ENCODE assay signal across 9 cellular contexts in the genomic region with DNA sequence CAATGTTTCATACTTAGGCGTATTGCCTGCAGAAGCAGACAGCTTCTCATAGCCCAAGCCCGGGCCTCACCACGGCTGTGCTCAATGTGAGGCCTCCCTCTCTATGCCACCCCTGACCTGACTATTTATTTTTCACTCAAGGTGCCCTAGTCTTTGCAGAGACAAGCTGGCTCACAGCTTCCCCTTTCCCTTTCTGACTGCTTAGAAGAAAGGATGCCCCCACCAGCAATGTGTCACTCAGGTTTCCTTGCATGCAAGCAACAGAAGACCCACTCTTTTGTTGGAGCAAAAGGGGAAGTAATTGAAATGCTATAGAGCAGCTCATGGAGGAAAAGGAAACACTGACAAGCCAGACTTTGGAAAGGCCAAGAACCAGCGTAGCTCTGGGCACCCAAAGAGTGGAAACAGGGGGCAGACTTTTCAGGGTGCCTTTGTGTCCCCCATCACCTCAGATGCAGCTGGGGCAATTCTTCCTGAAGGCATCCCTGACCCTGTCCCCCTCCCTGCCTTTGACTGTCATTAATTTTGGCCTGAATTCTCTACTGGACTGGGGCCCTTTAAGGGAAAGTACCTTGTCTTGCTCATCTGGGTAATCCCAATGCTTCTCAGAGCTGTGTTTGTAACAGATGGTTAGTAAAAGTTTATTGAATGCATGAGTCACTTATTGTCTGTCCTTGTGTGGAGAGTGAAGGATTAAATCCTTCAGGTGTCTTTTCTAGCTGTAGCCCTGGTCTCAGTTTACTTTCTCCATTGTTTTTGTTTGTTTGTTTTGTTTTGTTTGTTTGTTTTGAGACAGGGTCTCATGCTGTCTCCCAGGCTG. TPM values are rescaled to one million over a fixed set of nuclear protein-coding genes. Genes with fewer than 3 reads are reported as not detected.
A peak's percentile ranks its signal among the peaks of the same experiment; 100 is the strongest.
DNase-seq lines count a peak whose midpoint lies in the region; ATAC-seq and TF ChIP-seq lines count a peak whose summit lies in the region.
"Had no signal": no experiment of that assay in that cellular context is flagged by ENCODE, and none has a peak within 500 bp of the region (broad histone marks: within the 10 kb centered on the region; RNA-seq: fewer than 3 reads in every experiment).

No MANE protein-coding gene starts in this region.

- 91 to 100% methylated on average over 3 to 4 of the region's 4 CpGs for WGBS in endodermal cell (ENCODE audit: insufficient coverage in 1 of 2, insufficient read length in 1 of 2), 2 experiments

- no peaks in the 10 kb centered on the region for H3K79me2 ChIP-seq in OCI-LY3 (ENCODE audit: low read length)

- H3K4me1 ChIP-seq in OCI-LY3 (ENCODE audit: low read length) (peaks cover 26% of the 10 kb centered on the region), endodermal cell (ENCODE audit: control insufficient read depth, insufficient read depth, low read length) (peaks cover 6% of the 10 kb centered on the region)

- intact Hi-C loops in activated CD4-positive, alpha-beta T cell treated with anti-CD3 and anti-CD28 coated beads for 36 hours (cut with DNase I, micrococcal nuclease) = no loop called here

- H3K4me3 ChIP-seq in OCI-LY3 (ENCODE audit: low read length) = peak overlapping the region; percentile 70
- H3K4me3 ChIP-seq in endodermal cell (ENCODE audit: low read length) = no peak overlapping the region

- H3K4me1 Mint-ChIP-seq in activated CD4-positive, alpha-beta T cell treated with anti-CD3 and anti-CD28 coated beads for 36 hours = peaks cover 6% of the 10 kb centered on the region
- H3K4me1 Mint-ChIP-seq in glutamatergic neuron (ENCODE audit: low read depth, unreplicated experiment) = peaks cover 10% of the 10 kb centered on the region
- peaks cover 21% of the 10 kb centered on the region for H3K4me1 Mint-ChIP-seq in endodermal cell

- DNase-seq in activated CD4-positive, alpha-beta T cell treated with anti-CD3 and anti-CD28 coated beads for 36 hours = no peak
- DNase-seq in activated CD4-positive, alpha-beta T cell treated with anti-CD3 and anti-CD28 coated beads for 4 hours = no peak
- DNase-seq in iris pigment epithelial cell (ENCODE audit: low read depth) = peak; percentile 85
- no peak for DNase-seq in glutamatergic neuron
- DNase-seq in NCI-H1930 (lab: John Stamatoyannopoulos, UW) = no peak
- DNase-seq in endodermal cell = no peak

- H3K27ac ChIP-seq in OCI-LY3 (ENCODE audit: low read length) (peak overlapping the region; percentile 94), endodermal cell (ENCODE audit: low read depth, low read length) (no peak overlapping the region)
- H3K27ac ChIP-seq: neutrophil had no signal

- peak overlapping the region; percentile 97 for H3K4me2 ChIP-seq in OCI-LY3 (ENCODE audit: low read length)

- H3K36me3 Mint-ChIP-seq in activated CD4-positive, alpha-beta T cell treated with anti-CD3 and anti-CD28 coated beads for 36 hours (ENCODE audit: low read depth) = no peaks in the 10 kb centered on the region
- no peaks in the 10 kb centered on the region for H3K36me3 Mint-ChIP-seq in glutamatergic neuron (ENCODE audit: unreplicated experiment)
- no peaks in the 10 kb centered on the region for H3K36me3 Mint-ChIP-seq in endodermal cell (ENCODE audit: low read depth)

- H4K20me1 ChIP-seq in OCI-LY3 (ENCODE audit: insufficient read depth, low read length) = no peaks in the 10 kb centered on the region

- H3K27me3 ChIP-seq in OCI-LY3 (ENCODE audit: low read depth, low read length) = no peaks in the 10 kb centered on the region
- H3K27me3 ChIP-seq in endodermal cell (ENCODE audit: control insufficient read depth, insufficient read depth, low read length, poor library complexity, severe bottlenecking) = no peaks in the 10 kb centered on the region
- H3K27me3 ChIP-seq: neutrophil had no signal

- no peaks in the 10 kb centered on the region for H3K9me3 ChIP-seq in OCI-LY3 (ENCODE audit: insufficient read depth, low read length)
- H3K9me3 ChIP-seq in endodermal cell (ENCODE audit: control insufficient read depth, low read length) = no peaks in the 10 kb centered on the region
- H3K9me3 ChIP-seq: neutrophil had no signal

- peak overlapping the region; percentile 61 for H3K9ac ChIP-seq in OCI-LY3 (ENCODE audit: low read length)
- H3K9ac ChIP-seq in endodermal cell (ENCODE audit: extremely low read depth, low read length, poor library complexity, severe bottlenecking) = no peak overlapping the region

- ATAC-seq in activated CD4-positive, alpha-beta T cell treated with anti-CD3 and anti-CD28 coated beads for 36 hours = peak; percentile 95
- peak; percentile 84 for ATAC-seq in HG02943 (IDR thresholded peaks at IDR 0.05; ENCODE audit: low read depth, unreplicated experiment)

- H3K9me3 Mint-ChIP-seq in activated CD4-positive, alpha-beta T cell treated with anti-CD3 and anti-CD28 coated beads for 36 hours (ENCODE audit: low read depth) = no peaks in the 10 kb centered on the region
- H3K9me3 Mint-ChIP-seq in glutamatergic neuron (ENCODE audit: unreplicated experiment) (peaks cover 3% of the 10 kb centered on the region), endodermal cell (no peaks in the 10 kb centered on the region)

- no peak overlapping the region for H3K27ac Mint-ChIP-seq in activated CD4-positive, alpha-beta T cell treated with anti-CD3 and anti-CD28 coated beads for 36 hours
- H3K27ac Mint-ChIP-seq in glutamatergic neuron (ENCODE audit: unreplicated experiment) (no peak overlapping the region), endodermal cell (no peak overlapping the region)

- H3K36me3 ChIP-seq in OCI-LY3 (replicated peaks; ENCODE audit: low read depth, low read length) (no peaks in the 10 kb centered on the region), endodermal cell (ENCODE audit: control insufficient read depth, insufficient read depth, low read length) (no peaks in the 10 kb centered on the region)
- H3K36me3 ChIP-seq: neutrophil had no signal

- H2AFZ ChIP-seq in OCI-LY3 (ENCODE audit: low read depth, low read length) = peak overlapping the region; percentile 36; the same call in 1 of the 2 replicates

- no peak overlapping the region for H3K4me3 Mint-ChIP-seq in activated CD4-positive, alpha-beta T cell treated with anti-CD3 and anti-CD28 coated beads for 36 hours
- H3K4me3 Mint-ChIP-seq in glutamatergic neuron (ENCODE audit: unreplicated experiment) (no peak overlapping the region), endodermal cell (no peak overlapping the region)

- POLR2A ChIA-PET in activated CD4-positive, alpha-beta T cell treated with anti-CD3 and anti-CD28 coated beads for 36 hours (lab: Charles Lee) = interaction anchor here (1.0 kb wide), 1 partner anchor 10 kb away, joined by 3 read pairs; no protein-coding TSS in a partner anchor

- CTCF ChIA-PET in activated CD4-positive, alpha-beta T cell treated with anti-CD3 and anti-CD28 coated beads for 36 hours (lab: Charles Lee) = interaction anchor here (0.9 to 1.9 kb wide), 3 partner anchors 18 to 21 kb away, joined by 4 to 5 read pairs (median 5); partner anchors contain the start of gene RGS9

- peaks cover 8% of the 10 kb centered on the region for H3K27me3 Mint-ChIP-seq in activated CD4-positive, alpha-beta T cell treated with anti-CD3 and anti-CD28 coated beads for 36 hours
- H3K27me3 Mint-ChIP-seq in glutamatergic neuron (ENCODE audit: unreplicated experiment) (peaks cover 6% of the 10 kb centered on the region), endodermal cell (ENCODE audit: insufficient read depth) (peaks cover 3% of the 10 kb centered on the region)

- TF ChIP-seq CTCF in OCI-LY3 (IDR thresholded peaks at IDR 0.05; ENCODE audit: low read depth, low read length) (no peak), glutamatergic neuron (IDR thresholded peaks at IDR 0.05; ENCODE audit: partially characterized antibody, unreplicated experiment) (no peak), endodermal cell (conservative IDR thresholded peaks at IDR 0.05) (no peak)

RNA-seq across cellular contexts. Expression of gene RGS9, which starts 17.8 kb away (rescaled TPM):
- total RNA-seq in activated CD4-positive, alpha-beta T cell treated with anti-CD3 and anti-CD28 coated beads for 36 hours = 1 to 10 TPM; 1.6 to 1.8 TPM
- total RNA-seq in glutamatergic neuron (ENCODE audit: unreplicated experiment) (2.4 TPM), endodermal cell (10 to 100 TPM; 11.1 to 14.7 TPM)
- 8.6 TPM for polyA plus RNA-seq in endodermal cell (2013, experiment 1 of 2)
- polyA plus RNA-seq in endodermal cell (2013, experiment 2 of 2) = 8.1 TPM
